8 cellular contexts compared by ENCODE assay signal in the genomic region with DNA sequence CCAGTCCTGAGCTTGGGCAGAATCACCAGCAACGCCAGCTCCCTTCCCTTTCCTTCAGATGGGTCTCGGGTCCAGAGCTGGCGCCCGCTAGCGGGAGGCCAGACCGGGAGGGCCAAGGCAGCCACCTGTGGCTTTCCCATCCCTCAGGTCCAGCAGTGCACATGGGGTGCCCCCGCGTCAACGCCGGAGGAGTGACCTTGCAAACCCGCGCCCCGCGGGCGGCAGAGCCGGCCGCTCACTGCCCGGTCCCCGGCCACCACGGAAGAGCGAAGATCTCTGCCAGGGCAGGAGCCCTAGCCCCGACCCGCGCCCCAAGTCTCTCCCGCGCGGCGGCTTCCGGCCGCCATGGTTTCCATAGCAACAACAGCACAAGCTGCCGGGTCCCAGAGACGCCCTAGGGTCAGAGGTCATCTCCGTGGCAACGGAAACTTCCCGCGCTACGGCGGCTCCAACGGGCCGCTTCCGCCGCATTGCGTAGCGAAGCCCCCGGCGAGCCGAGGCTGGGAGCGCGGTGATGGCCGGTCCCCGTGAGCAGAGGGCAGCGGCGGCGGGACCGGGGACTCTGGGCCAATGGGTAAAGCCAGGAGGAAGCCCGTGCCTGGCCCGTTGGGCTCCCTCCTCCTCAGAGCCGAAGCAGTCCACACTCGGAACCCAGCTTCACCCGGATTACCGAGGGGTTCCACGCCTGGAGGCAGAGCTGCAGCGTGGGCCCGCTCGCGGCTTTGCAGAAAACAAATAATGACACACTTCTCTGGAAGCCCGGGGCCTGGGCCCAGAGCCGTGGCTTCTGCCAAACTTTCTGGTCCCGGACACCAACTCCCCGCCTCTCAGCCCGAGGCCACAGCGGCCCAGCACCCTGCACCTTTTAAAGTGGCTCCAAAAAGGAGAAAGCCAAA. TPM values are rescaled to one million over a fixed set of nuclear protein-coding genes. Genes with fewer than 3 reads are reported as not detected.
DNase-seq lines count a peak whose midpoint lies in the region; TF ChIP-seq lines count a peak whose summit lies in the region.

No MANE protein-coding gene starts in this region.

- DNase-seq in CMK (ENCODE audit: low read depth): peak; percentile 85
- DNase-seq in GM20000 (ENCODE audit: low spot score): peak; percentile 97
- peak; percentile 81 for DNase-seq in HT1080 (ENCODE audit: low read depth)
- DNase-seq in RPMI7951 (ENCODE audit: low read depth): peak; percentile 72
- DNase-seq in activated naive CD4-positive, alpha-beta T cell treated with Interleukin-2 at 50 U/mL for 16 hours: peak; percentile 95
- peak; percentile 90 for DNase-seq in globus pallidus (ENCODE audit: low spot score)
- DNase-seq in neuronal stem cell (ENCODE audit: low spot score): peak; percentile 96
- DNase-seq in stromal cell of bone marrow (ENCODE audit: low read depth): peak; percentile 75

- H3K27ac ChIP-seq in neuronal stem cell (replicated peaks; ENCODE audit: low read length): no peak overlapping the region

- no peak overlapping the region for H3K4ac ChIP-seq in neuronal stem cell (ENCODE audit: low read length)

- no peaks in the 10 kb centered on the region for H3K36me3 ChIP-seq in neuronal stem cell (replicated peaks in 1 of 2; ENCODE audit: control insufficient read depth in 2 of 2, insufficient read depth in 2 of 2, low read length in 2 of 2)

- peak overlapping the region; percentile 93 for H3K9ac ChIP-seq in neuronal stem cell (ENCODE audit: low read depth, low read length, poor library complexity)

- peak overlapping the region; percentile 22 for H3K23ac ChIP-seq in neuronal stem cell (ENCODE audit: low read depth, low read length, poor library complexity)

- H3K14ac ChIP-seq in neuronal stem cell (ENCODE audit: low read length): peak overlapping the region; percentile 33

- no peak overlapping the region for H2BK5ac ChIP-seq in neuronal stem cell (ENCODE audit: low read length)

- WGBS in neuronal stem cell (ENCODE audit: extremely low coverage in 2 of 2, insufficient read length in 2 of 2, insufficient replicate concordance in 1 of 2), 2 donors: no CpG with 5 or more reads among the region's 72 CpGs

- no peak overlapping the region for H2BK12ac ChIP-seq in neuronal stem cell (ENCODE audit: low read length)

- TF ChIP-seq CTCF in GM20000 (IDR thresholded peaks at IDR 0.05; ENCODE audit: extremely low read depth, missing control alignments): peak; percentile 35

- no peak overlapping the region for H2BK15ac ChIP-seq in neuronal stem cell (ENCODE audit: low read length)

- peak overlapping the region; percentile 98 for H3K18ac ChIP-seq in neuronal stem cell (ENCODE audit: low read length)

- peak overlapping the region; percentile 70 for H3K4me2 ChIP-seq in neuronal stem cell (ENCODE audit: insufficient read depth, low read length, poor library complexity, severe bottlenecking)

- H4K8ac ChIP-seq in neuronal stem cell (ENCODE audit: low read depth, low read length): no peak overlapping the region

- H2AK5ac ChIP-seq in neuronal stem cell (ENCODE audit: low read depth, low read length): peak overlapping the region; percentile 63

- no peak overlapping the region for H2BK120ac ChIP-seq in neuronal stem cell (ENCODE audit: low read depth, low read length)

- H3K27me3 ChIP-seq in neuronal stem cell (ENCODE audit: control insufficient read depth in 3 of 3, insufficient read depth in 3 of 3, low read depth in 1 of 3, low read length in 3 of 3): peaks cover 0 to 4% (median 0%) of the 10 kb centered on the region in 3 experiments

- H3K9me3 ChIP-seq in neuronal stem cell (replicated peaks in 1 of 2; ENCODE audit: control insufficient read depth in 2 of 2, insufficient read depth in 1 of 2, low read depth in 1 of 2, low read length in 2 of 2): peaks cover 0 to 6% of the 10 kb centered on the region in 2 donors

- H3K79me1 ChIP-seq in neuronal stem cell (ENCODE audit: low read depth, low read length): no peaks in the 10 kb centered on the region

- H4K91ac ChIP-seq in neuronal stem cell (ENCODE audit: low read depth, low read length, poor library complexity): no peak overlapping the region

- H2AFZ ChIP-seq in neuronal stem cell (ENCODE audit: low read length): peak overlapping the region; percentile 97

- H3K4me3 ChIP-seq in neuronal stem cell (ENCODE audit: low read length in 2 of 2): peak overlapping the region; percentile 69 to 98

- peaks cover 4 to 9% of the 10 kb centered on the region in 2 donors for H3K4me1 ChIP-seq in neuronal stem cell (ENCODE audit: control insufficient read depth in 2 of 2, insufficient read depth in 1 of 2, low read depth in 1 of 2, low read length in 2 of 2)

RNA-seq across cellular contexts. Expression of a gene that starts 7.4 kb away (rescaled TPM):
- total RNA-seq in HT1080 (2014; rRNA removed; shearing (Covaris generic)): not detected in 2 replicates
- polyA plus RNA-seq in HT1080 (2015; cell fraction: cytosol; rRNA removed): 0.05 TPM in 1 of 2 replicates, not detected in the other
- 0.02 TPM in 1 of 2 replicates, not detected in the other for polyA plus RNA-seq in HT1080 (2015; cell fraction: nucleus; rRNA removed)
- 0.10 and 0.12 TPM in 2 replicates for total RNA-seq in RPMI7951 (2014; rRNA removed; shearing (Covaris generic))
- 0.54 TPM for polyA plus RNA-seq in neuronal stem cell (2013, experiment 1 of 2)
- 0.57 TPM for polyA plus RNA-seq in neuronal stem cell (2013, experiment 2 of 2)
